ENCODE assay signal across 1 cellular context in the genomic region with DNA sequence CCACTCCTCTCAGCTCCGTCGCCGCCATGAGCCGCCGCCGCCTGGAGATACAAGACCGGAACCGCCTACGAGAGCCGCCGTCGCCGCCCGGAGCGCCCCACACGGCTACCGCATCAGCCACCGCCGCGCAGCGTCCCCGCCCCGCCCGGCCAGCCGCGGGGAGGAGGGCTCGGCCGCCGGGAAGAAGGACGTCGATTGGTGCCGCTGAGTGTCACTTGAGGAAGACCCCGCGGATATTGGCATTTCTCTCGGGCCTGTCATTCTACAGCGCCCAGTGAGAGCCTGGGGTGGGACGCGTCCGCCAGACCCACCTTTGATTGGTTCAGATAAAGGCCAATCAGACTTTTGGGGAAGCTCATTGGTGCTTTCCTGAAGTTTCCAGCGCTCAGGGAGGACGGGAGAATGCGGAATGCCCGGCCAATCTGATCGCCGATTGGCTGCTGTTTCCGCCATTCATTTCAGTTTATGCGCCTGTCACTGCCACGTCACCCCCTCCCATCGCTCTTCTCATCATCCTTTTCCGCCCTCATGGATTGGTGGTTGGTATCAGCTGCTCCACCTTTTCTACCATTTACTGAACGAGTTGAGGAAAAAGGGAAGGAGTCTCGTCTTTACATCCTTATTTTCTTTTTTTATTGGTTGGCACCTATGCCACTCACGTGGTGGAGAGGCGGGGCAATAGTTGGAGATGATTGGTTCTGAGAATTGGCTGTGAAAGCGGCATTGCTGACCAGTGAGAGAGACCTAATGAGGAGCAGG.
TF ChIP-seq lines count a peak whose summit lies in the region.

Gene OSBP (minus strand): TSS at position 138 of the 759 bp plus-strand sequence. CDS start 110 bp downstream, at position 28.

TF ChIP-seq in HepG2, 621 proteins besides CTCF, POLR2A, EP300 and RAD21 (continued from another document and continues in another):
- TF ChIP-seq, protein P1, sequence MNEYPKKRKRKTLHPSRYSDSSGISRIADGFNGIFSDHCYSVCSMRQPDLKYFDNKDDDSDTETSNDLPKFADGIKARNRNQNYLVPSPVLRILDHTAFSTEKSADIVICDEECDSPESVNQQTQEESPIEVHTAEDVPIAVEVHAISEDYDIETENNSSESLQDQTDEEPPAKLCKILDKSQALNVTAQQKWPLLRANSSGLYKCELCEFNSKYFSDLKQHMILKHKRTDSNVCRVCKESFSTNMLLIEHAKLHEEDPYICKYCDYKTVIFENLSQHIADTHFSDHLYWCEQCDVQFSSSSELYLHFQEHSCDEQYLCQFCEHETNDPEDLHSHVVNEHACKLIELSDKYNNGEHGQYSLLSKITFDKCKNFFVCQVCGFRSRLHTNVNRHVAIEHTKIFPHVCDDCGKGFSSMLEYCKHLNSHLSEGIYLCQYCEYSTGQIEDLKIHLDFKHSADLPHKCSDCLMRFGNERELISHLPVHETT (CRISPR knock-in tag; conservative IDR thresholded peaks at IDR 0.05) = peak; percentile 49; the same call in 1 of the 2 replicates
- TF ChIP-seq TARDBP (CRISPR knock-in tag; IDR thresholded peaks at IDR 0.05) (0 out of 2 replicates have a peak, but pooled peaks have one; percentile 17), ZNF274 (CRISPR knock-in tag; IDR thresholded peaks at IDR 0.05) (peak; percentile 8; the same call in 1 of the 2 replicates), TRIM24 (CRISPR knock-in tag; IDR thresholded peaks at IDR 0.05) (no peak), ZFY (CRISPR knock-in tag; IDR thresholded peaks at IDR 0.05) (peak; percentile 76; the same call in 1 of the 2 replicates), ZFAT (CRISPR knock-in tag; conservative IDR thresholded peaks at IDR 0.05) (no peak), ZNF563 (CRISPR knock-in tag; IDR thresholded peaks at IDR 0.05) (no peak), SPEN (CRISPR knock-in tag; IDR thresholded peaks at IDR 0.05; ENCODE audit: low read depth) (0 out of 2 replicates have a peak, but pooled peaks have one; percentile 15), ZNF317 (CRISPR knock-in tag; IDR thresholded peaks at IDR 0.05) (peak; percentile 72; the same call in 1 of the 2 replicates), SKIL (CRISPR knock-in tag; IDR thresholded peaks at IDR 0.05; ENCODE audit: borderline replicate concordance) (no peak), ASH2L (IDR thresholded peaks at IDR 0.05; ENCODE audit: insufficient read length, low read depth, low read length) (peak; percentile 65), SOX13 (IDR thresholded peaks at IDR 0.05) (no peak), SOX13 (CRISPR knock-in tag; conservative IDR thresholded peaks at IDR 0.05 in 1 of 2, IDR thresholded peaks at IDR 0.05 in 1 of 2) (no peak), KDM3A (CRISPR knock-in tag; IDR thresholded peaks at IDR 0.05; ENCODE audit: low read depth) (0 out of 2 replicates have a peak, but pooled peaks have one; percentile 41), PBX2 (CRISPR knock-in tag; IDR thresholded peaks at IDR 0.05) (peak; percentile 96), CC2D1A (CRISPR knock-in tag; IDR thresholded peaks at IDR 0.05) (no peak), ETV5 (CRISPR knock-in tag; IDR thresholded peaks at IDR 0.05; ENCODE audit: borderline replicate concordance) (peak; percentile 32; the same call in 1 of the 2 replicates), ZSCAN20 (CRISPR knock-in tag; IDR thresholded peaks at IDR 0.05; ENCODE audit: borderline replicate concordance) (no peak), DRAP1 (CRISPR knock-in tag; IDR thresholded peaks at IDR 0.05) (0 out of 2 replicates have a peak, but pooled peaks have one; percentile 9), ZNF543 (CRISPR knock-in tag; IDR thresholded peaks at IDR 0.05) (no peak), TAF15 (IDR thresholded peaks at IDR 0.05; ENCODE audit: low read depth, low read length, poor library complexity, severe bottlenecking) (peak; percentile 12), SALL1 (CRISPR knock-in tag; IDR thresholded peaks at IDR 0.05) (peak; percentile 11; the same call in 1 of the 2 replicates), ZSCAN25 (CRISPR knock-in tag; IDR thresholded peaks at IDR 0.05) (peak; percentile 61; the same call in 1 of the 2 replicates), ZFP36L1 (CRISPR knock-in tag; IDR thresholded peaks at IDR 0.05) (0 out of 2 replicates have a peak, but pooled peaks have one; percentile 36), RBAK (CRISPR knock-in tag; IDR thresholded peaks at IDR 0.05) (no peak), HOXA3 (CRISPR knock-in tag; IDR thresholded peaks at IDR 0.05) (peak; percentile 72), ZNF574 (CRISPR knock-in tag; IDR thresholded peaks at IDR 0.05) (peak; percentile 61), ZNF773 (CRISPR knock-in tag; IDR thresholded peaks at IDR 0.05; ENCODE audit: borderline replicate concordance) (0 out of 2 replicates have a peak, but pooled peaks have one; percentile 60), ZNF235 (CRISPR knock-in tag; IDR thresholded peaks at IDR 0.05; ENCODE audit: borderline replicate concordance) (no peak), NONO (IDR thresholded peaks at IDR 0.05) (no peak), NONO (CRISPR knock-in tag; conservative IDR thresholded peaks at IDR 0.05) (0 out of 2 replicates have a peak, but pooled peaks have one; percentile 12), ZNF343 (CRISPR knock-in tag; IDR thresholded peaks at IDR 0.05) (0 out of 2 replicates have a peak, but pooled peaks have one; percentile 21), SRF (IDR thresholded peaks at IDR 0.05; ENCODE audit: low read depth, low read length) (0 out of 2 replicates have a peak, but pooled peaks have one; percentile 3)
- TF ChIP-seq, protein P2, sequence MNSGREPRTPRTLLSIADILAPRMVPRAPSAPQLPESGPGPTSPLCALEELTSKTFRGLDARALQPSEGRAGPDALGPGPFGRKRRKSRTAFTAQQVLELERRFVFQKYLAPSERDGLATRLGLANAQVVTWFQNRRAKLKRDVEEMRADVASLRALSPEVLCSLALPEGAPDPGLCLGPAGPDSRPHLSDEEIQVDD (CRISPR knock-in tag; IDR thresholded peaks at IDR 0.05; ENCODE audit: borderline replicate concordance) = 0 out of 2 replicates have a peak, but pooled peaks have one; percentile 49
- TF ChIP-seq, protein P3, sequence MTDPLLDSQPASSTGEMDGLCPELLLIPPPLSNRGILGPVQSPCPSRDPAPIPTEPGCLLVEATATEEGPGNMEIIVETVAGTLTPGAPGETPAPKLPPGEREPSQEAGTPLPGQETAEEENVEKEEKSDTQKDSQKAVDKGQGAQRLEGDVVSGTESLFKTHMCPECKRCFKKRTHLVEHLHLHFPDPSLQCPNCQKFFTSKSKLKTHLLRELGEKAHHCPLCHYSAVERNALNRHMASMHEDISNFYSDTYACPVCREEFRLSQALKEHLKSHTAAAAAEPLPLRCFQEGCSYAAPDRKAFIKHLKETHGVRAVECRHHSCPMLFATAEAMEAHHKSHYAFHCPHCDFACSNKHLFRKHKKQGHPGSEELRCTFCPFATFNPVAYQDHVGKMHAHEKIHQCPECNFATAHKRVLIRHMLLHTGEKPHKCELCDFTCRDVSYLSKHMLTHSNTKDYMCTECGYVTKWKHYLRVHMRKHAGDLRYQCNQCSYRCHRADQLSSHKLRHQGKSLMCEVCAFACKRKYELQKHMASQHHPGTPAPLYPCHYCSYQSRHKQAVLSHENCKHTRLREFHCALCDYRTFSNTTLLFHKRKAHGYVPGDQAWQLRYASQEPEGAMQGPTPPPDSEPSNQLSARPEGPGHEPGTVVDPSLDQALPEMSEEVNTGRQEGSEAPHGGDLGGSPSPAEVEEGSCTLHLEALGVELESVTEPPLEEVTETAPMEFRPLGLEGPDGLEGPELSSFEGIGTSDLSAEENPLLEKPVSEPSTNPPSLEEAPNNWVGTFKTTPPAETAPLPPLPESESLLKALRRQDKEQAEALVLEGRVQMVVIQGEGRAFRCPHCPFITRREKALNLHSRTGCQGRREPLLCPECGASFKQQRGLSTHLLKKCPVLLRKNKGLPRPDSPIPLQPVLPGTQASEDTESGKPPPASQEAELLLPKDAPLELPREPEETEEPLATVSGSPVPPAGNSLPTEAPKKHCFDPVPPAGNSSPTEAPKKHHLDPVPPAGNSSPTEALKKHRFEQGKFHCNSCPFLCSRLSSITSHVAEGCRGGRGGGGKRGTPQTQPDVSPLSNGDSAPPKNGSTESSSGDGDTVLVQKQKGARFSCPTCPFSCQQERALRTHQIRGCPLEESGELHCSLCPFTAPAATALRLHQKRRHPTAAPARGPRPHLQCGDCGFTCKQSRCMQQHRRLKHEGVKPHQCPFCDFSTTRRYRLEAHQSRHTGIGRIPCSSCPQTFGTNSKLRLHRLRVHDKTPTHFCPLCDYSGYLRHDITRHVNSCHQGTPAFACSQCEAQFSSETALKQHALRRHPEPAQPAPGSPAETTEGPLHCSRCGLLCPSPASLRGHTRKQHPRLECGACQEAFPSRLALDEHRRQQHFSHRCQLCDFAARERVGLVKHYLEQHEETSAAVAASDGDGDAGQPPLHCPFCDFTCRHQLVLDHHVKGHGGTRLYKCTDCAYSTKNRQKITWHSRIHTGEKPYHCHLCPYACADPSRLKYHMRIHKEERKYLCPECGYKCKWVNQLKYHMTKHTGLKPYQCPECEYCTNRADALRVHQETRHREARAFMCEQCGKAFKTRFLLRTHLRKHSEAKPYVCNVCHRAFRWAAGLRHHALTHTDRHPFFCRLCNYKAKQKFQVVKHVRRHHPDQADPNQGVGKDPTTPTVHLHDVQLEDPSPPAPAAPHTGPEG (CRISPR knock-in tag; IDR thresholded peaks at IDR 0.05) = peak; percentile 66; the same call in 1 of the 2 replicates
- TF ChIP-seq, protein P4, sequence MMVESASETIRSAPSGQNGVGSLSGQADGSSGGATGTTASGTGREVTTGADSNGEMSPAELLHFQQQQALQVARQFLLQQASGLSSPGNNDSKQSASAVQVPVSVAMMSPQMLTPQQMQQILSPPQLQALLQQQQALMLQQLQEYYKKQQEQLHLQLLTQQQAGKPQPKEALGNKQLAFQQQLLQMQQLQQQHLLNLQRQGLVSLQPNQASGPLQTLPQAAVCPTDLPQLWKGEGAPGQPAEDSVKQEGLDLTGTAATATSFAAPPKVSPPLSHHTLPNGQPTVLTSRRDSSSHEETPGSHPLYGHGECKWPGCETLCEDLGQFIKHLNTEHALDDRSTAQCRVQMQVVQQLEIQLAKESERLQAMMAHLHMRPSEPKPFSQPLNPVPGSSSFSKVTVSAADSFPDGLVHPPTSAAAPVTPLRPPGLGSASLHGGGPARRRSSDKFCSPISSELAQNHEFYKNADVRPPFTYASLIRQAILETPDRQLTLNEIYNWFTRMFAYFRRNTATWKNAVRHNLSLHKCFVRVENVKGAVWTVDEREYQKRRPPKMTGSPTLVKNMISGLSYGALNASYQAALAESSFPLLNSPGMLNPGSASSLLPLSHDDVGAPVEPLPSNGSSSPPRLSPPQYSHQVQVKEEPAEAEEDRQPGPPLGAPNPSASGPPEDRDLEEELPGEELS (CRISPR knock-in tag; IDR thresholded peaks at IDR 0.05) = 0 out of 2 replicates have a peak, but pooled peaks have one; percentile 11
- TF ChIP-seq, protein P5, sequence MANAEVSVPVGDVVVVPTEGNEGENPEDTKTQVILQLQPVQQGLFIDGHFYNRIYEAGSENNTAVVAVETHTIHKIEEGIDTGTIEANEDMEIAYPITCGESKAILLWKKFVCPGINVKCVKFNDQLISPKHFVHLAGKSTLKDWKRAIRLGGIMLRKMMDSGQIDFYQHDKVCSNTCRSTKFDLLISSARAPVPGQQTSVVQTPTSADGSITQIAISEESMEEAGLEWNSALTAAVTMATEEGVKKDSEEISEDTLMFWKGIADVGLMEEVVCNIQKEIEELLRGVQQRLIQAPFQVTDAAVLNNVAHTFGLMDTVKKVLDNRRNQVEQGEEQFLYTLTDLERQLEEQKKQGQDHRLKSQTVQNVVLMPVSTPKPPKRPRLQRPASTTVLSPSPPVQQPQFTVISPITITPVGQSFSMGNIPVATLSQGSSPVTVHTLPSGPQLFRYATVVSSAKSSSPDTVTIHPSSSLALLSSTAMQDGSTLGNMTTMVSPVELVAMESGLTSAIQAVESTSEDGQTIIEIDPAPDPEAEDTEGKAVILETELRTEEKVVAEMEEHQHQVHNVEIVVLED (CRISPR knock-in tag; IDR thresholded peaks at IDR 0.05; ENCODE audit: borderline replicate concordance) = peak; percentile 82
